2 cellular contexts compared by ENCODE assay signal in the genomic region with DNA sequence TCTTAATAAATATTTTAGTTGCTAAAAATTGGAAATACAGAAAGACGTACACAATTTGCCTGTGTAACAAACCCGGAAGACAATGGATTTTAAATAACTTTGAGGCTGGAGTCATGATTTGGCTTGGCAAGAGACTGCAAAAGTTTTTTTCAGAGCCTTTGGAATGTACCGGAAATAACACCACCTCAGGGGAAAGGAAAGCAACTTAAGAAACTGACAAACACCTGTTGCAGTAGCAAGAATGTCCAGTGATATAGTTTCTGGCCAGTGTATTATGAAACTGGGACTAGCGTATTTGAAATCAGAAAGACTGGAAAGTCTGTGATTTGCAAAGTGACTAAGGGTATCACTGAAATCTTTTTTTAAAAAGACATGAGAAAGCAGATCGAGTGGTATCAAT.
A peak's percentile ranks its signal among the peaks of the same experiment; 100 is the strongest.
TF ChIP-seq lines count a peak whose summit lies in the region.

No MANE protein-coding gene starts in this region.

TF ChIP-seq in HEK293, 187 proteins besides CTCF, POLR2A, EP300 and RAD21:
- TF ChIP-seq ZFP3 (tag by site-specific recombination; IDR thresholded peaks at IDR 0.05; ENCODE audit: low read depth): no peak
- peak; percentile 61; the same call in 1 of the 2 replicates for TF ChIP-seq SCRT2 (tag by site-specific recombination; IDR thresholded peaks at IDR 0.05)
TF ChIP-seq in HEK293: peak in this region for 1.

TF ChIP-seq in SK-N-SH treated with all-trans-retinoic acid at 6 μM for 48 hours, 23 proteins besides CTCF, POLR2A, EP300 and RAD21:
- TF ChIP-seq, protein P1, sequence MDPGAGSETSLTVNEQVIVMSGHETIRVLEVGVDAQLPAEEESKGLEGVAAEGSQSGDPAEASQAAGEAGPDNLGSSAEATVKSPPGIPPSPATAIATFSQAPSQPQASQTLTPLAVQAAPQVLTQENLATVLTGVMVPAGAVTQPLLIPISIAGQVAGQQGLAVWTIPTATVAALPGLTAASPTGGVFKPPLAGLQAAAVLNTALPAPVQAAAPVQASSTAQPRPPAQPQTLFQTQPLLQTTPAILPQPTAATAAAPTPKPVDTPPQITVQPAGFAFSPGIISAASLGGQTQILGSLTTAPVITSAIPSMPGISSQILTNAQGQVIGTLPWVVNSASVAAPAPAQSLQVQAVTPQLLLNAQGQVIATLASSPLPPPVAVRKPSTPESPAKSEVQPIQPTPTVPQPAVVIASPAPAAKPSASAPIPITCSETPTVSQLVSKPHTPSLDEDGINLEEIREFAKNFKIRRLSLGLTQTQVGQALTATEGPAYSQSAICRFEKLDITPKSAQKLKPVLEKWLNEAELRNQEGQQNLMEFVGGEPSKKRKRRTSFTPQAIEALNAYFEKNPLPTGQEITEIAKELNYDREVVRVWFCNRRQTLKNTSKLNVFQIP (CRISPR knock-in tag; IDR thresholded peaks at IDR 0.05; ENCODE audit: borderline replicate concordance, low read depth): no peak
- TF ChIP-seq ZNF565 (CRISPR knock-in tag; conservative IDR thresholded peaks at IDR 0.05; ENCODE audit: low read depth) (no peak), PPARA (CRISPR knock-in tag; IDR thresholded peaks at IDR 0.05; ENCODE audit: borderline replicate concordance) (no peak), TOX (CRISPR knock-in tag; IDR thresholded peaks at IDR 0.05; ENCODE audit: borderline replicate concordance) (no peak), ISL1 (CRISPR knock-in tag; IDR thresholded peaks at IDR 0.05) (no peak), ZNF8 (CRISPR knock-in tag; IDR thresholded peaks at IDR 0.05) (no peak), ARNTL (CRISPR knock-in tag; IDR thresholded peaks at IDR 0.05; ENCODE audit: borderline replicate concordance, low read depth) (no peak), ZFP30 (CRISPR knock-in tag; IDR thresholded peaks at IDR 0.05) (no peak), TCF4 (CRISPR knock-in tag; IDR thresholded peaks at IDR 0.05; ENCODE audit: borderline replicate concordance) (no peak), BACH2 (CRISPR knock-in tag; IDR thresholded peaks at IDR 0.05; ENCODE audit: borderline replicate concordance) (no peak)
- TF ChIP-seq, protein P2, sequence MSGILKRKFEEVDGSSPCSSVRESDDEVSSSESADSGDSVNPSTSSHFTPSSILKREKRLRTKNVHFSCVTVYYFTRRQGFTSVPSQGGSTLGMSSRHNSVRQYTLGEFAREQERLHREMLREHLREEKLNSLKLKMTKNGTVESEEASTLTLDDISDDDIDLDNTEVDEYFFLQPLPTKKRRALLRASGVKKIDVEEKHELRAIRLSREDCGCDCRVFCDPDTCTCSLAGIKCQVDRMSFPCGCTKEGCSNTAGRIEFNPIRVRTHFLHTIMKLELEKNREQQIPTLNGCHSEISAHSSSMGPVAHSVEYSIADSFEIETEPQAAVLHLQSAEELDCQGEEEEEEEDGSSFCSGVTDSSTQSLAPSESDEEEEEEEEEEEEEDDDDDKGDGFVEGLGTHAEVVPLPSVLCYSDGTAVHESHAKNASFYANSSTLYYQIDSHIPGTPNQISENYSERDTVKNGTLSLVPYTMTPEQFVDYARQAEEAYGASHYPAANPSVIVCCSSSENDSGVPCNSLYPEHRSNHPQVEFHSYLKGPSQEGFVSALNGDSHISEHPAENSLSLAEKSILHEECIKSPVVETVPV (CRISPR knock-in tag; IDR thresholded peaks at IDR 0.05): no peak
